ENCODE assay signal across 20 cellular contexts in genomic region chr6:49519660-49520059, GRCh38. TPM values are rescaled to one million over a fixed set of nuclear protein-coding genes. Genes with fewer than 3 reads are reported as not detected.
A peak's percentile ranks its signal among the peaks of the same experiment; 100 is the strongest.
DNase-seq lines count a peak whose midpoint lies in the region; ATAC-seq and TF ChIP-seq lines count a peak whose summit lies in the region.
"Had no signal": no experiment of that assay in that cellular context is flagged by ENCODE, and none has a peak within 500 bp of the region (broad histone marks: within the 10 kb centered on the region; RNA-seq: fewer than 3 reads in every experiment).

No MANE protein-coding gene starts in this region.

- ATAC-seq in GM18505 (IDR thresholded peaks at IDR 0.05; ENCODE audit: unreplicated experiment) (peak; percentile 95), GM19463 (IDR thresholded peaks at IDR 0.05; ENCODE audit: unreplicated experiment) (peak; percentile 96), HG02798 (IDR thresholded peaks at IDR 0.05; ENCODE audit: poor library complexity, unreplicated experiment) (peak; percentile 95), HG03378 (IDR thresholded peaks at IDR 0.05; ENCODE audit: unreplicated experiment) (peak; percentile 89)
- ATAC-seq in activated T-helper 17 cell treated with anti-CD3 and anti-CD28 coated beads, Interleukin-2, amount 50 U/mL, for 72 hours (replicated peaks): no peak

- H3K9me3 Mint-ChIP-seq in activated T-helper 17 cell treated with anti-CD3 and anti-CD28 coated beads, Interleukin-2, amount 50 U/mL, for 72 hours: no peaks in the 10 kb centered on the region
- H3K9me3 Mint-ChIP-seq: activated CD4-positive, alpha-beta memory T cell treated with anti-CD3 and anti-CD28 coated beads, Interleukin-2, amount 10 ng/mL, durations not matched to agents 7 days and 5 days; H9 had no signal

- no peak overlapping the region for H3K27ac Mint-ChIP-seq in activated T-helper 17 cell treated with anti-CD3 and anti-CD28 coated beads, Interleukin-2, amount 50 U/mL, for 72 hours
- H3K27ac Mint-ChIP-seq: activated CD4-positive, alpha-beta memory T cell treated with anti-CD3 and anti-CD28 coated beads, Interleukin-2, amount 10 ng/mL, durations not matched to agents 7 days and 5 days; H9 had no signal

- DNase-seq in DMS53 (lab: John Stamatoyannopoulos, UW) (no peak), KG1 (lab: John Stamatoyannopoulos, UW) (no peak), NCI-H345 (lab: John Stamatoyannopoulos, UW) (no peak)
- DNase-seq: activated CD4-positive, alpha-beta memory T cell treated with anti-CD3 and anti-CD28 coated beads, Interleukin-2, amount 10 ng/mL, durations not matched to agents 7 days and 5 days; activated effector memory CD4-positive, alpha-beta T cell treated with anti-CD3 and anti-CD28 coated beads, Interleukin-2, amount 50 U/mL, for 16 hours; H9; kidney glomerular epithelial cell; NCI-H1105 treated with DMSO at 0.1 percent for 48 hours; NCI-H526 treated with DMSO at 0.1 percent for 48 hours; stimulated activated CD4-positive, alpha-beta T cell treated with anti-CD3 and anti-CD28 coated beads, Interleukin-1b, Interleukin-23, amount 100 ng/mL, for 48 hours; stimulated activated naive CD4-positive, alpha-beta T cell had no signal

- H3K4me3 Mint-ChIP-seq in activated T-helper 17 cell treated with anti-CD3 and anti-CD28 coated beads, Interleukin-2, amount 50 U/mL, for 72 hours: no peak overlapping the region
- H3K4me3 Mint-ChIP-seq: activated CD4-positive, alpha-beta memory T cell treated with anti-CD3 and anti-CD28 coated beads, Interleukin-2, amount 10 ng/mL, durations not matched to agents 7 days and 5 days; H9 had no signal

- no peaks in the 10 kb centered on the region for H3K36me3 Mint-ChIP-seq in activated T-helper 17 cell treated with anti-CD3 and anti-CD28 coated beads, Interleukin-2, amount 50 U/mL, for 72 hours (ENCODE audit: low read depth)

- TF ChIP-seq POLR2A in GM18505 (IDR thresholded peaks at IDR 0.05; ENCODE audit: borderline replicate concordance, extremely low read depth, insufficient read depth, insufficient read length): no peak

- no peaks in the 10 kb centered on the region for H3K4me1 Mint-ChIP-seq in activated T-helper 17 cell treated with anti-CD3 and anti-CD28 coated beads, Interleukin-2, amount 50 U/mL, for 72 hours
- H3K4me1 Mint-ChIP-seq: activated CD4-positive, alpha-beta memory T cell treated with anti-CD3 and anti-CD28 coated beads, Interleukin-2, amount 10 ng/mL, durations not matched to agents 7 days and 5 days; H9 had no signal

- peaks cover 9% of the 10 kb centered on the region for H3K27me3 Mint-ChIP-seq in activated T-helper 17 cell treated with anti-CD3 and anti-CD28 coated beads, Interleukin-2, amount 50 U/mL, for 72 hours

RNA-seq across cellular contexts. Expression of gene GLYATL3, which starts 19.9 kb away (rescaled TPM):
- total RNA-seq in activated T-helper 17 cell treated with anti-CD3 and anti-CD28 coated beads, Interleukin-2, amount 50 U/mL, for 72 hours: not detected
- total RNA-seq: activated CD4-positive, alpha-beta memory T cell treated with anti-CD3 and anti-CD28 coated beads, Interleukin-2, amount 10 ng/mL, durations not matched to agents 7 days and 5 days; glomerular endothelial cell; H9; myocyte; pulmonary artery endothelial cell; RPMI7951 had no signal

RNA-seq across cellular contexts. Expression of gene C6orf141, which starts 30.8 kb away (rescaled TPM):
- total RNA-seq in activated T-helper 17 cell treated with anti-CD3 and anti-CD28 coated beads, Interleukin-2, amount 50 U/mL, for 72 hours: not detected

RNA-seq across cellular contexts. Expression of gene CENPQ, which starts 56.5 kb away (rescaled TPM):
- total RNA-seq in activated T-helper 17 cell treated with anti-CD3 and anti-CD28 coated beads, Interleukin-2, amount 50 U/mL, for 72 hours: 10 to 100 TPM; 12.0 to 19.0 TPM

RNA-seq across cellular contexts. Expression of gene MMUT, which starts 56.6 kb away (rescaled TPM):
- 10 to 100 TPM; 19.6 to 19.8 TPM for total RNA-seq in activated T-helper 17 cell treated with anti-CD3 and anti-CD28 coated beads, Interleukin-2, amount 50 U/mL, for 72 hours
